In genomic region chr2:174012347-174013309, GRCh38 we compare ENCODE assay signal across 8 cellular contexts. TPM values are rescaled to one million over a fixed set of nuclear protein-coding genes. Genes with fewer than 3 reads are reported as not detected.
A peak's percentile ranks its signal among the peaks of the same experiment; 100 is the strongest.
DNase-seq lines count a peak whose midpoint lies in the region; ATAC-seq and TF ChIP-seq lines count a peak whose summit lies in the region.

No MANE protein-coding gene starts in this region.

- DNase-seq in activated CD4-positive, alpha-beta T cell treated with anti-CD3 and anti-CD28 coated beads for 4 hours = peak; percentile 29 to 34
- DNase-seq in left kidney (ENCODE audit: low read depth, low spot score) = peak; percentile 86
- DNase-seq in stimulated activated CD4-positive, alpha-beta T cell treated with anti-CD3 and anti-CD28 coated beads, Interleukin-4, amount 100 ng/mL, for 4 hours = peak; percentile 16 to 40
- DNase-seq in SK-N-DZ (ENCODE audit: low spot score) = no peak
- DNase-seq in WERI-Rb-1 = no peak

- no peak overlapping the region for H3K4me3 ChIP-seq in WERI-Rb-1 (ENCODE audit: low read depth, low read length)

- TF ChIP-seq CTCF in WERI-Rb-1 (IDR thresholded peaks at IDR 0.05; ENCODE audit: low read depth, low read length) = no peak

- no peaks in the 10 kb centered on the region for H3K36me3 ChIP-seq in WERI-Rb-1

- H3K27me3 ChIP-seq in WERI-Rb-1 (ENCODE audit: insufficient read depth, low read depth, severe bottlenecking) = no peaks in the 10 kb centered on the region

- peak; percentile 57 for ATAC-seq in GM19395 (IDR thresholded peaks at IDR 0.05; ENCODE audit: unreplicated experiment)
- no peak for ATAC-seq in GM18909 (IDR thresholded peaks at IDR 0.05; ENCODE audit: poor library complexity, unreplicated experiment)

- no peaks in the 10 kb centered on the region for H3K9me3 ChIP-seq in WERI-Rb-1 (ENCODE audit: severe bottlenecking)

- H3K27ac ChIP-seq in cingulate gyrus (ENCODE audit: low read depth, low read length) = peak overlapping the region; percentile 74
- H3K27ac ChIP-seq in WERI-Rb-1 = no peak overlapping the region

RNA-seq across cellular contexts. Expression of gene SP3, which starts 47.5 kb away (rescaled TPM):
- polyA plus RNA-seq in SK-N-DZ (2014; cell fraction: cytosol; rRNA removed) = 61.8 and 63.5 TPM in 2 replicates
- polyA plus RNA-seq in SK-N-DZ (2014; cell fraction: nucleus; rRNA removed) = 39.5 and 69.9 TPM in 2 replicates

Comparison
In these comparisons a context has a peak if more than half of its experiments do, and no peak if none do; other contexts are left out.
1. DNase-seq: peak in activated CD4-positive, alpha-beta T cell treated with anti-CD3 and anti-CD28 coated beads for 4 hours (2 of 2), left kidney (single experiment) and stimulated activated CD4-positive, alpha-beta T cell treated with anti-CD3 and anti-CD28 coated beads, Interleukin-4, amount 100 ng/mL, for 4 hours (2 of 2); none in SK-N-DZ (single experiment) and WERI-Rb-1 (single experiment).